1 cellular context compared by ENCODE assay signal in the genomic region with DNA sequence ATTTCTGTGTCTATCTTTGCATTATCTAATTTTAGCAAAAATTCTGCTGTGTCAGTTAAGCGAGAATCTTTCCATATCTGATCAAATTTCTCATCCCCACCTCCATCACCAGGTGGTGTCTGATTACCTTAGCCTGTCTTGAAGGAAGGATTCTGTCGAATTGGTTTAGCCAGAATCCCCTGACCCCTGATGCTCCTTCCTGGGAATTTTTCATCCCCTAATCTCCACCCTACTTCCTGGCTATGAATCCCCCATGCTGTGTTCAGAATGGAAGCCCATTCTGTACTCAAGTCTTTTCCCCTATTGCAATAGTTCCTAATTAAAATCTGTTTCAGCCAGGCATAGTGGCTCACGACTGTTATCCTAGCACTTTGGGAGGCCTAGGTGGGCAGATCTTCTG.
TF ChIP-seq lines count a peak whose summit lies in the region.

No MANE protein-coding gene starts in this region.

TF ChIP-seq in HCT116, 20 proteins besides CTCF, POLR2A, EP300 and RAD21:
- TF ChIP-seq, protein P1, sequence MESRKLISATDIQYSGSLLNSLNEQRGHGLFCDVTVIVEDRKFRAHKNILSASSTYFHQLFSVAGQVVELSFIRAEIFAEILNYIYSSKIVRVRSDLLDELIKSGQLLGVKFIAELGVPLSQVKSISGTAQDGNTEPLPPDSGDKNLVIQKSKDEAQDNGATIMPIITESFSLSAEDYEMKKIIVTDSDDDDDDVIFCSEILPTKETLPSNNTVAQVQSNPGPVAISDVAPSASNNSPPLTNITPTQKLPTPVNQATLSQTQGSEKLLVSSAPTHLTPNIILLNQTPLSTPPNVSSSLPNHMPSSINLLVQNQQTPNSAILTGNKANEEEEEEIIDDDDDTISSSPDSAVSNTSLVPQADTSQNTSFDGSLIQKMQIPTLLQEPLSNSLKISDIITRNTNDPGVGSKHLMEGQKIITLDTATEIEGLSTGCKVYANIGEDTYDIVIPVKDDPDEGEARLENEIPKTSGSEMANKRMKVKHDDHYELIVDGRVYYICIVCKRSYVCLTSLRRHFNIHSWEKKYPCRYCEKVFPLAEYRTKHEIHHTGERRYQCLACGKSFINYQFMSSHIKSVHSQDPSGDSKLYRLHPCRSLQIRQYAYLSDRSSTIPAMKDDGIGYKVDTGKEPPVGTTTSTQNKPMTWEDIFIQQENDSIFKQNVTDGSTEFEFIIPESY (IDR thresholded peaks at IDR 0.05; ENCODE audit: extremely low read depth, insufficient replicate concordance, low read length): no peak
- no peak for TF ChIP-seq EZH2 (IDR thresholded peaks at IDR 0.05)
- TF ChIP-seq, protein P2, sequence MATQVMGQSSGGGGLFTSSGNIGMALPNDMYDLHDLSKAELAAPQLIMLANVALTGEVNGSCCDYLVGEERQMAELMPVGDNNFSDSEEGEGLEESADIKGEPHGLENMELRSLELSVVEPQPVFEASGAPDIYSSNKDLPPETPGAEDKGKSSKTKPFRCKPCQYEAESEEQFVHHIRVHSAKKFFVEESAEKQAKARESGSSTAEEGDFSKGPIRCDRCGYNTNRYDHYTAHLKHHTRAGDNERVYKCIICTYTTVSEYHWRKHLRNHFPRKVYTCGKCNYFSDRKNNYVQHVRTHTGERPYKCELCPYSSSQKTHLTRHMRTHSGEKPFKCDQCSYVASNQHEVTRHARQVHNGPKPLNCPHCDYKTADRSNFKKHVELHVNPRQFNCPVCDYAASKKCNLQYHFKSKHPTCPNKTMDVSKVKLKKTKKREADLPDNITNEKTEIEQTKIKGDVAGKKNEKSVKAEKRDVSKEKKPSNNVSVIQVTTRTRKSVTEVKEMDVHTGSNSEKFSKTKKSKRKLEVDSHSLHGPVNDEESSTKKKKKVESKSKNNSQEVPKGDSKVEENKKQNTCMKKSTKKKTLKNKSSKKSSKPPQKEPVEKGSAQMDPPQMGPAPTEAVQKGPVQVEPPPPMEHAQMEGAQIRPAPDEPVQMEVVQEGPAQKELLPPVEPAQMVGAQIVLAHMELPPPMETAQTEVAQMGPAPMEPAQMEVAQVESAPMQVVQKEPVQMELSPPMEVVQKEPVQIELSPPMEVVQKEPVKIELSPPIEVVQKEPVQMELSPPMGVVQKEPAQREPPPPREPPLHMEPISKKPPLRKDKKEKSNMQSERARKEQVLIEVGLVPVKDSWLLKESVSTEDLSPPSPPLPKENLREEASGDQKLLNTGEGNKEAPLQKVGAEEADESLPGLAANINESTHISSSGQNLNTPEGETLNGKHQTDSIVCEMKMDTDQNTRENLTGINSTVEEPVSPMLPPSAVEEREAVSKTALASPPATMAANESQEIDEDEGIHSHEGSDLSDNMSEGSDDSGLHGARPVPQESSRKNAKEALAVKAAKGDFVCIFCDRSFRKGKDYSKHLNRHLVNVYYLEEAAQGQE (IDR thresholded peaks at IDR 0.05; ENCODE audit: low read depth): no peak
- TF ChIP-seq, protein P3, sequence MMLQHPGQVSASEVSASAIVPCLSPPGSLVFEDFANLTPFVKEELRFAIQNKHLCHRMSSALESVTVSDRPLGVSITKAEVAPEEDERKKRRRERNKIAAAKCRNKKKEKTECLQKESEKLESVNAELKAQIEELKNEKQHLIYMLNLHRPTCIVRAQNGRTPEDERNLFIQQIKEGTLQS (IDR thresholded peaks at IDR 0.05): no peak
- no peak for TF ChIP-seq TCF7L2 (IDR thresholded peaks at IDR 0.05; ENCODE audit: borderline replicate concordance, extremely low read depth, insufficient read depth, insufficient read length)
- TF ChIP-seq POLR2AphosphoS5 (IDR thresholded peaks at IDR 0.05; ENCODE audit: low read depth, low read length): no peak
